10 cellular contexts compared by ENCODE assay signal in genomic region chr3:51680663-51681230, GRCh38. TPM values are rescaled to one million over a fixed set of nuclear protein-coding genes. Genes with fewer than 3 reads are reported as not detected.
DNase-seq lines count a peak whose midpoint lies in the region; ATAC-seq and TF ChIP-seq lines count a peak whose summit lies in the region.
"Had no signal": no experiment of that assay in that cellular context is flagged by ENCODE, and none has a peak within 500 bp of the region (broad histone marks: within the 10 kb centered on the region; RNA-seq: fewer than 3 reads in every experiment).

No MANE protein-coding gene starts in this region.

- H3K4me3 Mint-ChIP-seq in activated naive CD8-positive, alpha-beta T cell = peak overlapping the region; percentile 79
- peak overlapping the region; percentile 67 for H3K4me3 Mint-ChIP-seq in memory B cell

- TF ChIP-seq CTCF in cardiac muscle cell (IDR thresholded peaks at IDR 0.05; ENCODE audit: low read depth, low read length) = no peak
- no peak for TF ChIP-seq CTCF in upper lobe of left lung (IDR thresholded peaks at IDR 0.05)

- 87 to 88% methylated on average over 2 of the region's 2 CpGs for WGBS in upper lobe of left lung, 2 donors

- H3K36me3 ChIP-seq in cardiac muscle cell = peaks cover 6% of the 10 kb centered on the region
- peaks cover 0 to 23% (median 18%) of the 10 kb centered on the region in 4 donors for H3K36me3 ChIP-seq in upper lobe of left lung
- H3K36me3 ChIP-seq: pancreas had no signal

- no peak overlapping the region for H3K4me3 ChIP-seq in cardiac muscle cell
- H3K4me3 ChIP-seq in upper lobe of left lung = no peak overlapping the region
- H3K4me3 ChIP-seq: pancreas had no signal

- no peaks in the 10 kb centered on the region for H3K27me3 Mint-ChIP-seq in activated naive CD8-positive, alpha-beta T cell
- H3K27me3 Mint-ChIP-seq in memory B cell = no peaks in the 10 kb centered on the region

- H3K27ac ChIP-seq in cardiac muscle cell = peak overlapping the region; percentile 21
- H3K27ac ChIP-seq in upper lobe of left lung = peak overlapping the region in 3 of 4 donors; percentile 38 to 54 (median 43)
- H3K27ac ChIP-seq: pancreas had no signal

- H3K9me3 ChIP-seq in cardiac muscle cell (ENCODE audit: low read depth) = no peaks in the 10 kb centered on the region
- H3K9me3 ChIP-seq in upper lobe of left lung = no peaks in the 10 kb centered on the region
- H3K9me3 ChIP-seq: pancreas had no signal

- peaks cover 90% of the 10 kb centered on the region for H3K4me1 Mint-ChIP-seq in activated naive CD8-positive, alpha-beta T cell (ENCODE audit: low read depth)
- H3K4me1 Mint-ChIP-seq in memory B cell = peaks cover 65% of the 10 kb centered on the region

- H3K27me3 ChIP-seq in cardiac muscle cell = no peaks in the 10 kb centered on the region
- H3K27me3 ChIP-seq in upper lobe of left lung = no peaks in the 10 kb centered on the region
- H3K27me3 ChIP-seq: pancreas had no signal

- H3K27ac Mint-ChIP-seq in activated naive CD8-positive, alpha-beta T cell = peak overlapping the region; percentile 37
- peak overlapping the region; percentile 38 for H3K27ac Mint-ChIP-seq in memory B cell

- no peaks in the 10 kb centered on the region for H3K9me3 Mint-ChIP-seq in activated naive CD8-positive, alpha-beta T cell (ENCODE audit: low read depth)
- H3K9me3 Mint-ChIP-seq in memory B cell = no peaks in the 10 kb centered on the region

- no peak for TF ChIP-seq EP300 in upper lobe of left lung (IDR thresholded peaks at IDR 0.05)

- H3K36me3 Mint-ChIP-seq in activated naive CD8-positive, alpha-beta T cell = peaks cover 8% of the 10 kb centered on the region
- H3K36me3 Mint-ChIP-seq in memory B cell = peaks cover 10% of the 10 kb centered on the region

- H3K4me1 ChIP-seq in cardiac muscle cell (ENCODE audit: low read depth) = peaks cover 32% of the 10 kb centered on the region
- H3K4me1 ChIP-seq in upper lobe of left lung = peaks cover 25 to 45% (median 32%) of the 10 kb centered on the region in 4 donors
- H3K4me1 ChIP-seq: pancreas had no signal

- no peak for ATAC-seq in Right ventricle myocardium superior (ENCODE audit: poor library complexity)
- no peak for ATAC-seq in memory B cell (ENCODE audit: low read depth)
- ATAC-seq in upper lobe of left lung (ENCODE audit: low FRiP score in 2 of 2) = no peak
- no peak for ATAC-seq in GM18873 (IDR thresholded peaks at IDR 0.05; ENCODE audit: low FRiP score, unreplicated experiment)
- no peak for ATAC-seq in GM19467 (IDR thresholded peaks at IDR 0.05; ENCODE audit: unreplicated experiment)

- no peak for TF ChIP-seq POLR2A in upper lobe of left lung (IDR thresholded peaks at IDR 0.05)

- intact Hi-C loops in Right ventricle myocardium superior (cut with DNase I) = loop anchor here (10.0 kb wide), 1 partner anchor 296 kb away; the partner anchor contains the start of gene MANF

- DNase-seq in cardiac muscle cell (ENCODE audit: low read depth in 1 of 2, low spot score in 1 of 2) (no peak), Right ventricle myocardium superior (no peak), memory B cell (ENCODE audit: low spot score in 2 of 2) (no peak), upper lobe of left lung (no peak), AG08395 (ENCODE audit: low spot score) (no peak)
- DNase-seq: NCI-H1694 had no signal

RNA-seq across cellular contexts. Expression of gene TEX264, which starts 9.7 kb away (rescaled TPM):
- total RNA-seq in cardiac muscle cell (74.1 and 95.1 TPM in 2 replicates), Right ventricle myocardium superior (34.7 TPM), upper lobe of left lung (10 to 100 TPM; 40.4 to 86.5 (median 55.5) TPM)
- 71.9 and 83.9 TPM in 2 replicates for polyA plus RNA-seq in cardiac muscle cell

RNA-seq across cellular contexts. Expression of gene GRM2, which starts 26.1 kb away (rescaled TPM):
- total RNA-seq in cardiac muscle cell (0.56 and 0.69 TPM in 2 replicates), Right ventricle myocardium superior (0.08 TPM), upper lobe of left lung (1 to 10 TPM in 1 of 6 donors, under 1 TPM in 4, not detected in 1; 0.10 to 1.0 (median 0.30) TPM)
- polyA plus RNA-seq in cardiac muscle cell = 0.39 TPM in 1 of 2 replicates, not detected in the other
